In the genomic region with DNA sequence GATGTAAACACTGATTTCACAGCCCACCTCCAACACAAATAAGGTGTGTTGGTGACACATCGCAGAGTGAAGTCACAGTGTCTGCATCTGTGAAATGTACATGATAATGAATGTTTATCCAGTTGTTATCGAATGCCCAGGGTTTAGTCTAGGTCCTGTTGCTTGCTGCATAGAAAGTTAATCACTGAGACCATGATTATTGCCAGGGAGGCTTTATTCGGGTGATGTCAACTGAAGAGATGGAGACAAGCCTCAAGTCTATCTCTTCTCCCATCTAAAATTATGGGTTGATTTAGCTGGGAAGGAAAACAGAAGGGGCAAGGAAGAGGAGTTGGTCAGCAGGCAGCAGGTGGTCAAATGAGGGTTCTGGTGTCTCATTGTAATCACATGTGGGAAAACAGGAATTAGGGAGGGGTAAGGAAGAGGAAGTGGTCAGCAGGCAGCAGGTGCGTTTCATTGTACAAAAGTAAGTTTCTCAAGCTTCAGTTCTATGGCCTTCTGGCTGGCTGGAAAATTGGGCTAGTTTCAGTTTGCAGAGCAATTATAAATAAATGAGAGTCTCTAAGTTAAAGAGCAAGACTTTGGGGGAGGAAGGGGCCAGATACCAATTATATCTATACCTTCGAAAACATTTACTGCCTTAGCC, we compare ENCODE assay signal across 1 cellular context.
TF ChIP-seq lines count a peak whose summit lies in the region.

No MANE protein-coding gene starts in this region.

TF ChIP-seq in SK-N-SH, 30 proteins besides CTCF, POLR2A, EP300 and RAD21 (continued from another document):
- no peak for TF ChIP-seq MEF2A (IDR thresholded peaks at IDR 0.05; ENCODE audit: borderline replicate concordance, low read depth)
